Comparison of ENCODE assay signal across 18 cellular contexts in genomic region chr11:70742553-70743291, GRCh38.
DNase-seq lines count a peak whose midpoint lies in the region; ATAC-seq and TF ChIP-seq lines count a peak whose summit lies in the region.
"Had no signal": no experiment of that assay in that cellular context is flagged by ENCODE, and none has a peak within 500 bp of the region (broad histone marks: within the 10 kb centered on the region; RNA-seq: fewer than 3 reads in every experiment).

No MANE protein-coding gene starts in this region.

- H3K23ac ChIP-seq in neuronal stem cell (ENCODE audit: low read depth, low read length, poor library complexity), result no peak overlapping the region

- no peaks in the 10 kb centered on the region for H3K79me1 ChIP-seq in neuronal stem cell (ENCODE audit: low read depth, low read length)

- H3K4me1 ChIP-seq in endodermal cell (ENCODE audit: control insufficient read depth, insufficient read depth, low read length) (peaks cover 5% of the 10 kb centered on the region), neuronal stem cell (ENCODE audit: control insufficient read depth in 2 of 2, insufficient read depth in 1 of 2, low read depth in 1 of 2, low read length in 2 of 2) (peaks cover 10 to 20% of the 10 kb centered on the region in 2 donors), esophagus squamous epithelium (no peaks in the 10 kb centered on the region)
- H3K4me1 ChIP-seq: colonic mucosa, vagina had no signal

- no peaks in the 10 kb centered on the region for H3K27me3 Mint-ChIP-seq in endodermal cell (ENCODE audit: insufficient read depth)
- H3K27me3 Mint-ChIP-seq: stimulated activated naive CD8-positive, alpha-beta T cell treated with anti-CD3 and anti-CD28 coated beads, Interleukin-15, Interleukin-2, amounts not matched to agents 100 ng/mL and 50 ng/mL, for 24 hours had no signal

- H3K36me3 Mint-ChIP-seq in endodermal cell (ENCODE audit: low read depth), result no peaks in the 10 kb centered on the region

- peak overlapping the region; percentile 47 for H2BK12ac ChIP-seq in neuronal stem cell (ENCODE audit: low read length)

- no peak for TF ChIP-seq POLR2A in esophagus squamous epithelium (IDR thresholded peaks at IDR 0.05)

- no peak overlapping the region for H4K91ac ChIP-seq in neuronal stem cell (ENCODE audit: low read depth, low read length, poor library complexity)

- peak overlapping the region; percentile 65 for H2AFZ ChIP-seq in neuronal stem cell (ENCODE audit: low read length)

- H3K9ac ChIP-seq in endodermal cell (ENCODE audit: extremely low read depth, low read length, poor library complexity, severe bottlenecking), result no peak overlapping the region
- no peak overlapping the region for H3K9ac ChIP-seq in neuronal stem cell (ENCODE audit: low read depth, low read length, poor library complexity)

- H3K14ac ChIP-seq in neuronal stem cell (ENCODE audit: low read length), result no peak overlapping the region

- peak overlapping the region; percentile 84 for H3K27ac Mint-ChIP-seq in endodermal cell
- H3K27ac Mint-ChIP-seq: stimulated activated naive CD8-positive, alpha-beta T cell treated with anti-CD3 and anti-CD28 coated beads, Interleukin-15, Interleukin-2, amounts not matched to agents 100 ng/mL and 50 ng/mL, for 24 hours had no signal

- no peak overlapping the region for H2BK15ac ChIP-seq in neuronal stem cell (ENCODE audit: low read length)

- peak overlapping the region; percentile 29 for H3K4me3 Mint-ChIP-seq in endodermal cell
- H3K4me3 Mint-ChIP-seq: stimulated activated naive CD8-positive, alpha-beta T cell treated with anti-CD3 and anti-CD28 coated beads, Interleukin-15, Interleukin-2, amounts not matched to agents 100 ng/mL and 50 ng/mL, for 24 hours had no signal

- no peak overlapping the region for H4K8ac ChIP-seq in neuronal stem cell (ENCODE audit: low read depth, low read length)

- peak overlapping the region; percentile 16 for H2AK5ac ChIP-seq in neuronal stem cell (ENCODE audit: low read depth, low read length)

- H3K4ac ChIP-seq in neuronal stem cell (ENCODE audit: low read length), result no peak overlapping the region

- ATAC-seq in GM21423 (IDR thresholded peaks at IDR 0.05; ENCODE audit: unreplicated experiment), result no peak
- ATAC-seq: Panc1 had no signal

- H3K4me1 Mint-ChIP-seq in endodermal cell, result peaks cover 28% of the 10 kb centered on the region

- no peaks in the 10 kb centered on the region for H3K9me3 Mint-ChIP-seq in endodermal cell
- H3K9me3 Mint-ChIP-seq: stimulated activated naive CD8-positive, alpha-beta T cell treated with anti-CD3 and anti-CD28 coated beads, Interleukin-15, Interleukin-2, amounts not matched to agents 100 ng/mL and 50 ng/mL, for 24 hours had no signal

- H3K36me3 ChIP-seq in endodermal cell (ENCODE audit: control insufficient read depth, insufficient read depth, low read length), result no peaks in the 10 kb centered on the region
- H3K36me3 ChIP-seq in neuronal stem cell (replicated peaks in 1 of 2; ENCODE audit: control insufficient read depth in 2 of 2, insufficient read depth in 2 of 2, low read length in 2 of 2), result no peaks in the 10 kb centered on the region
- no peaks in the 10 kb centered on the region for H3K36me3 ChIP-seq in esophagus squamous epithelium
- H3K36me3 ChIP-seq: colonic mucosa, vagina had no signal

- no peak overlapping the region for H3K4me2 ChIP-seq in neuronal stem cell (ENCODE audit: insufficient read depth, low read length, poor library complexity, severe bottlenecking)

- H3K4me3 ChIP-seq in endodermal cell (ENCODE audit: low read length) (peak overlapping the region; percentile 66), neuronal stem cell (ENCODE audit: low read length in 2 of 2) (no peak overlapping the region), esophagus squamous epithelium (no peak overlapping the region)
- H3K4me3 ChIP-seq: colonic mucosa, vagina had no signal

- no peak overlapping the region for H3K27ac ChIP-seq in endodermal cell (ENCODE audit: low read depth, low read length)
- no peak overlapping the region for H3K27ac ChIP-seq in neuronal stem cell (replicated peaks; ENCODE audit: low read length)
- H3K27ac ChIP-seq in esophagus squamous epithelium, result no peak overlapping the region
- H3K27ac ChIP-seq: colonic mucosa, epithelial cell of prostate, vagina had no signal

- 38 to 41% methylated on average over 16 to 27 of the region's 27 CpGs for WGBS in endodermal cell (ENCODE audit: insufficient coverage in 1 of 2, insufficient read length in 1 of 2), 2 experiments
- WGBS in neuronal stem cell (ENCODE audit: extremely low coverage in 2 of 2, insufficient read length in 2 of 2, insufficient replicate concordance in 1 of 2), 2 donors, result no CpG with 5 or more reads among the region's 27 CpGs
- 40 to 46% methylated on average over 4 to 13 of the region's 27 CpGs for WGBS in esophagus squamous epithelium, 2 donors

- DNase-seq in ELF-1 (ENCODE audit: low read depth, low spot score), result peak; percentile 90
- DNase-seq in NCI-H2227 (lab: John Stamatoyannopoulos, UW; ENCODE audit: unreplicated experiment), result peak; percentile 76
- DNase-seq in endodermal cell, result peak; percentile 95
- peak; percentile 60 for DNase-seq in neuronal stem cell (ENCODE audit: low spot score)
- DNase-seq in HPDE6-E6E7 (ENCODE audit: extremely low spot score), result no peak
- DNase-seq in DMS53 treated with DMSO at 0.1 percent for 48 hours (lab: John Stamatoyannopoulos, UW; ENCODE audit: unreplicated experiment), result no peak
- DNase-seq in esophagus squamous epithelium (lab: John Stamatoyannopoulos, UW), result no peak
- DNase-seq: activated CD4-positive, CD25-positive, alpha-beta regulatory T cell; activated effector memory CD4-positive, alpha-beta T cell treated with anti-CD3 and anti-CD28 coated beads, Interleukin-2, amount 50 U/mL, for 16 hours; colonic mucosa; left cardiac atrium; NCI-H1694; NCI-H524 treated with DMSO at 0.1 percent for 48 hours had no signal

- H3K9me3 ChIP-seq in endodermal cell (ENCODE audit: control insufficient read depth, low read length), result no peaks in the 10 kb centered on the region
- peaks cover 0 to 4% of the 10 kb centered on the region in 2 donors for H3K9me3 ChIP-seq in neuronal stem cell (replicated peaks in 1 of 2; ENCODE audit: control insufficient read depth in 2 of 2, insufficient read depth in 1 of 2, low read depth in 1 of 2, low read length in 2 of 2)
- no peaks in the 10 kb centered on the region for H3K9me3 ChIP-seq in esophagus squamous epithelium
- H3K9me3 ChIP-seq: colonic mucosa, vagina had no signal

- no peak overlapping the region for H2BK120ac ChIP-seq in neuronal stem cell (ENCODE audit: low read depth, low read length)

- H3K27me3 ChIP-seq in endodermal cell (ENCODE audit: control insufficient read depth, insufficient read depth, low read length, poor library complexity, severe bottlenecking), result no peaks in the 10 kb centered on the region
- peaks cover 0 to 14% (median 0%) of the 10 kb centered on the region in 3 experiments for H3K27me3 ChIP-seq in neuronal stem cell (ENCODE audit: control insufficient read depth in 3 of 3, insufficient read depth in 3 of 3, low read depth in 1 of 3, low read length in 3 of 3)
- peaks cover 0 to 35% (median 0%) of the 10 kb centered on the region in 4 donors for H3K27me3 ChIP-seq in esophagus squamous epithelium
- H3K27me3 ChIP-seq: colonic mucosa, vagina had no signal

- no peak overlapping the region for H2BK5ac ChIP-seq in neuronal stem cell (ENCODE audit: low read length)

- no peak for TF ChIP-seq CTCF in endodermal cell (conservative IDR thresholded peaks at IDR 0.05)
- TF ChIP-seq CTCF in esophagus squamous epithelium (IDR thresholded peaks at IDR 0.05), result no peak

- H3K18ac ChIP-seq in neuronal stem cell (ENCODE audit: low read length), result peak overlapping the region; percentile 44

- intact Hi-C loops in esophagus squamous epithelium (cut with DNase I), result no loop called here

Comparison
In these comparisons a context has a peak if more than half of its experiments do, and no peak if none do; other contexts are left out.
1. DNase-seq: peak in ELF-1 (single experiment), NCI-H2227 (single experiment), endodermal cell (single experiment) and neuronal stem cell (single experiment); none in HPDE6-E6E7 (single experiment), DMS53 treated with DMSO at 0.1 percent for 48 hours (single experiment) and esophagus squamous epithelium (single experiment).